In the genomic region with DNA sequence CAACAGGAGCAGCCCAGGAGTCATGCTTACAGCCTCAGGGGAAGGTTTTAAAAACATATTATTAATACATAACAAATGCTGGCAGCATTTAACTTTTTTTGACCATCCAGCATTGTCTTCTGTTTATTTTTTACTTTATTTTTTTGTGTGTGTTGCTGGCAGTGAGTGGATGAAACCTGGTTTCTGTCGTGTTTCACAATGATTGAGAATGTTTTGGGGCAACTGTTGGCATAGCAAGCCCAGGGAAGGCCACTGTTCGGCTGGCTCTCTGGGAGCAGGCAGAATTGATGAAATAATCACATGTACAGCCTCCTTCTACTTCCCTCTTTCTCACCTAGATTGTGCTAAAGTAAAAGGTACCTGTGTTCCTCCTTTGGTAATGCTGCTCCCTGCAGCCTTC, we compare ENCODE assay signal across 25 cellular contexts.
A peak's percentile ranks its signal among the peaks of the same experiment; 100 is the strongest.
DNase-seq lines count a peak whose midpoint lies in the region; ATAC-seq and TF ChIP-seq lines count a peak whose summit lies in the region.
"Had no signal": no experiment of that assay in that cellular context is flagged by ENCODE, and none has a peak within 500 bp of the region (broad histone marks: within the 10 kb centered on the region; RNA-seq: fewer than 3 reads in every experiment).

No MANE protein-coding gene starts in this region.

- H2BK15ac ChIP-seq in mesenchymal stem cell (ENCODE audit: low read depth, poor library complexity, severe bottlenecking): no peak overlapping the region
- no peak overlapping the region for H2BK15ac ChIP-seq in neuronal stem cell (ENCODE audit: low read length)

- H3K79me1 ChIP-seq in mesenchymal stem cell (replicated peaks; ENCODE audit: low read length, poor library complexity, severe bottlenecking) (no peaks in the 10 kb centered on the region), neuronal stem cell (ENCODE audit: low read depth, low read length) (no peaks in the 10 kb centered on the region)

- ATAC-seq in HG02642 (IDR thresholded peaks at IDR 0.05; ENCODE audit: poor library complexity, unreplicated experiment): no peak
- ATAC-seq: activated CD4-positive, alpha-beta T cell treated with anti-CD3 and anti-CD28 coated beads for 36 hours had no signal

- H3K27ac ChIP-seq in C4-2B (peak overlapping the region; percentile 95), mesenchymal stem cell (ENCODE audit: low read length, poor library complexity, severe bottlenecking) (no peak overlapping the region), tibial artery (peak overlapping the region; percentile 45 to 59), neuronal stem cell (replicated peaks; ENCODE audit: low read length) (no peak overlapping the region)
- H3K27ac ChIP-seq: HL-60, SJSA1, vagina had no signal

- H4K91ac ChIP-seq in mesenchymal stem cell (ENCODE audit: low read length) (no peak overlapping the region), neuronal stem cell (ENCODE audit: low read depth, low read length, poor library complexity) (no peak overlapping the region)

- TF ChIP-seq CTCF in C4-2B (conservative IDR thresholded peaks at IDR 0.05) (no peak), tibial artery (IDR thresholded peaks at IDR 0.05) (no peak)

- H3K27me3 ChIP-seq in mesenchymal stem cell (ENCODE audit: control insufficient read depth in 1 of 2, insufficient read depth in 1 of 2, low read length in 2 of 2) (no peaks in the 10 kb centered on the region), tibial artery (no peaks in the 10 kb centered on the region), neuronal stem cell (ENCODE audit: control insufficient read depth in 3 of 3, insufficient read depth in 3 of 3, low read depth in 1 of 3, low read length in 3 of 3) (no peaks in the 10 kb centered on the region)
- H3K27me3 ChIP-seq: SJSA1, vagina had no signal

- H3K4me1 ChIP-seq in mesenchymal stem cell (ENCODE audit: control insufficient read depth, insufficient read depth, low read depth, low read length): no peaks in the 10 kb centered on the region
- H3K4me1 ChIP-seq in tibial artery: peaks cover 0 to 44% (median 3%) of the 10 kb centered on the region in 4 donors
- no peaks in the 10 kb centered on the region for H3K4me1 ChIP-seq in neuronal stem cell (ENCODE audit: control insufficient read depth in 2 of 2, insufficient read depth in 1 of 2, low read depth in 1 of 2, low read length in 2 of 2)

- H3K36me3 ChIP-seq in mesenchymal stem cell (ENCODE audit: control insufficient read depth in 1 of 2, insufficient read depth in 2 of 2, low read depth in 1 of 2, low read length in 2 of 2) (peaks cover 5 to 12% of the 10 kb centered on the region in 2 experiments), tibial artery (peaks cover 22 to 34% (median 32%) of the 10 kb centered on the region in 3 donors), neuronal stem cell (replicated peaks in 1 of 2; ENCODE audit: control insufficient read depth in 2 of 2, insufficient read depth in 2 of 2, low read length in 2 of 2) (no peaks in the 10 kb centered on the region)
- H3K36me3 ChIP-seq: SJSA1 had no signal

- H3K4ac ChIP-seq in mesenchymal stem cell (ENCODE audit: low read depth in 1 of 2, low read length in 2 of 2) (no peak overlapping the region), neuronal stem cell (ENCODE audit: low read length) (no peak overlapping the region)

- H3K23ac ChIP-seq in mesenchymal stem cell (ENCODE audit: low read length in 2 of 2): no peak overlapping the region
- no peak overlapping the region for H3K23ac ChIP-seq in neuronal stem cell (ENCODE audit: low read depth, low read length, poor library complexity)

- no peak overlapping the region for H3K4me3 ChIP-seq in mesenchymal stem cell (ENCODE audit: insufficient read depth in 1 of 2, low read depth in 1 of 2, low read length in 2 of 2)
- H3K4me3 ChIP-seq in tibial artery: no peak overlapping the region
- no peak overlapping the region for H3K4me3 ChIP-seq in neuronal stem cell (ENCODE audit: low read length in 2 of 2)
- H3K4me3 ChIP-seq: lung, SJSA1, vagina had no signal

- no peak overlapping the region for H2AK5ac ChIP-seq in mesenchymal stem cell (ENCODE audit: low read length, severe bottlenecking)
- no peak overlapping the region for H2AK5ac ChIP-seq in neuronal stem cell (ENCODE audit: low read depth, low read length)

- DNase-seq in amniotic epithelial cell (ENCODE audit: low read depth) (peak; percentile 28), mesenchymal stem cell (peak; percentile 15), tibial artery (no peak), hepatic stellate cell (ENCODE audit: low spot score) (no peak), neuronal stem cell (ENCODE audit: low spot score) (no peak)
- DNase-seq: activated CD4-positive, alpha-beta T cell treated with anti-CD3 and anti-CD28 coated beads for 36 hours; activated gamma-delta T cell treated with Interleukin-2 at 50 U/mL for 16 hours; activated T-cell treated with anti-CD3 and anti-CD28 coated beads, Interleukin-2, amount 50 U/mL, for 24 hours; effector memory CD4-positive, alpha-beta T cell; erythroblast; glutamatergic neuron; HCEC 1CT; Kasumi-1; NCI-H1048; NCI-H1694 treated with DMSO at 0.1 percent for 48 hours; NCI-H526 treated with DMSO at 0.1 percent for 48 hours; small intestine; stimulated activated CD4-positive, alpha-beta T cell treated with anti-CD3 and anti-CD28 coated beads, Interleukin-1b, Interleukin-23, amount 100 ng/mL, for 48 hours; substantia nigra had no signal

- H2BK120ac ChIP-seq in mesenchymal stem cell (ENCODE audit: low read depth, low read length) (no peak overlapping the region), neuronal stem cell (ENCODE audit: low read depth, low read length) (no peak overlapping the region)

- no peak overlapping the region for H3K4me2 ChIP-seq in mesenchymal stem cell (ENCODE audit: low read length, poor library complexity, severe bottlenecking)
- H3K4me2 ChIP-seq in neuronal stem cell (ENCODE audit: insufficient read depth, low read length, poor library complexity, severe bottlenecking): no peak overlapping the region

- 88% methylated on average over 2 of the region's 2 CpGs for WGBS in mesenchymal stem cell
- no CpG with 5 or more reads among the region's 2 CpGs for WGBS in neuronal stem cell (ENCODE audit: extremely low coverage in 2 of 2, insufficient read length in 2 of 2, insufficient replicate concordance in 1 of 2), 2 donors

- H2AFZ ChIP-seq in mesenchymal stem cell (ENCODE audit: low read depth, low read length) (no peak overlapping the region), neuronal stem cell (ENCODE audit: low read length) (no peak overlapping the region)

- H4K8ac ChIP-seq in mesenchymal stem cell (ENCODE audit: low read length): no peak overlapping the region
- no peak overlapping the region for H4K8ac ChIP-seq in neuronal stem cell (ENCODE audit: low read depth, low read length)

- intact Hi-C loops in tibial artery (cut with DNase I; ENCODE audit: low total_unique reads): no loop called here

- H2BK5ac ChIP-seq in mesenchymal stem cell (ENCODE audit: low read depth, low read length, poor library complexity, severe bottlenecking) (no peak overlapping the region), neuronal stem cell (ENCODE audit: low read length) (no peak overlapping the region)

- no peak overlapping the region for H3K14ac ChIP-seq in mesenchymal stem cell (ENCODE audit: low read length in 2 of 2)
- H3K14ac ChIP-seq in neuronal stem cell (ENCODE audit: low read length): no peak overlapping the region

- H3K9ac ChIP-seq in mesenchymal stem cell (ENCODE audit: low read length): peak overlapping the region; percentile 45
- no peak overlapping the region for H3K9ac ChIP-seq in neuronal stem cell (ENCODE audit: low read depth, low read length, poor library complexity)

- H2BK12ac ChIP-seq in mesenchymal stem cell (ENCODE audit: low read length in 2 of 2) (no peak overlapping the region), neuronal stem cell (ENCODE audit: low read length) (no peak overlapping the region)

- H3K9me3 ChIP-seq in mesenchymal stem cell (ENCODE audit: control insufficient read depth, low read length): no peaks in the 10 kb centered on the region
- no peaks in the 10 kb centered on the region for H3K9me3 ChIP-seq in tibial artery
- no peaks in the 10 kb centered on the region for H3K9me3 ChIP-seq in neuronal stem cell (replicated peaks in 1 of 2; ENCODE audit: control insufficient read depth in 2 of 2, insufficient read depth in 1 of 2, low read depth in 1 of 2, low read length in 2 of 2)
- H3K9me3 ChIP-seq: SJSA1, vagina had no signal

- H3K18ac ChIP-seq in mesenchymal stem cell (ENCODE audit: low read depth in 1 of 2, low read length in 2 of 2) (no peak overlapping the region), neuronal stem cell (ENCODE audit: low read length) (no peak overlapping the region)

Comparison
In these comparisons a context has a peak if more than half of its experiments do, and no peak if none do; other contexts are left out.
1. H3K27ac ChIP-seq: peak in C4-2B (single experiment) and tibial artery (2 of 2); none in mesenchymal stem cell (single experiment) and neuronal stem cell (single experiment).
2. DNase-seq: peak in amniotic epithelial cell (single experiment) and mesenchymal stem cell (single experiment); none in tibial artery (0 of 2), hepatic stellate cell (single experiment) and neuronal stem cell (single experiment).